ENCODE assay signal across 8 cellular contexts in genomic region chr15:76058714-76059319, GRCh38. TPM values are rescaled to one million over a fixed set of nuclear protein-coding genes. Genes with fewer than 3 reads are reported as not detected.
DNase-seq lines count a peak whose midpoint lies in the region; ATAC-seq, FAIRE-seq and TF ChIP-seq lines count a peak whose summit lies in the region.

No MANE protein-coding gene starts in this region.

- H3K4me3 ChIP-seq in BE2C (ENCODE audit: low read depth, low read length) (peak overlapping the region; percentile 52), RWPE2 (ENCODE audit: severe bottlenecking) (peak overlapping the region; percentile 55), colonic mucosa (peak overlapping the region; percentile 45), thoracic aorta (peak overlapping the region; percentile 77)

- peak; percentile 31; the same call in 1 of the 2 replicates for TF ChIP-seq CTCF in BE2C (IDR thresholded peaks at IDR 0.05; ENCODE audit: low read depth, low read length)
- peak; percentile 46 for TF ChIP-seq CTCF in RWPE2 (IDR thresholded peaks at IDR 0.05; ENCODE audit: poor library complexity, severe bottlenecking)
- no peak for TF ChIP-seq CTCF in colonic mucosa (IDR thresholded peaks at IDR 0.05)
- no peak for TF ChIP-seq CTCF in thoracic aorta (IDR thresholded peaks at IDR 0.05)

- H3K27me3 ChIP-seq in BE2C (peaks cover 88% of the 10 kb centered on the region), RWPE2 (ENCODE audit: insufficient read depth, poor library complexity, severe bottlenecking) (peaks cover 45% of the 10 kb centered on the region), colonic mucosa (peaks cover 23% of the 10 kb centered on the region), thoracic aorta (replicated peaks; ENCODE audit: insufficient read depth) (no peaks in the 10 kb centered on the region)

- H3K27me3 Mint-ChIP-seq in memory B cell: peaks cover 1% of the 10 kb centered on the region

- peak; percentile 49 for FAIRE-seq in GM19239 (lab: Jason Lieb, UNC)

- H3K27ac ChIP-seq in RWPE2 (ENCODE audit: poor library complexity, severe bottlenecking) (no peak overlapping the region), colonic mucosa (no peak overlapping the region), thoracic aorta (no peak overlapping the region)

- H3K27ac Mint-ChIP-seq in memory B cell: peak overlapping the region; percentile 43

- H3K9me3 Mint-ChIP-seq in memory B cell: no peaks in the 10 kb centered on the region

- H3K9me3 ChIP-seq in BE2C (no peaks in the 10 kb centered on the region), RWPE2 (ENCODE audit: severe bottlenecking) (no peaks in the 10 kb centered on the region), colonic mucosa (no peaks in the 10 kb centered on the region), thoracic aorta (no peaks in the 10 kb centered on the region)

- DNase-seq in BE2C (peak; percentile 21), GM19239 (ENCODE audit: insufficient read length, low spot score) (peak; percentile 26), RWPE2 (ENCODE audit: low spot score) (no peak), colonic mucosa (peak; percentile 20), memory B cell (ENCODE audit: low spot score in 2 of 2) (peak; percentile 4 to 15), thoracic aorta (ENCODE audit: low spot score) (no peak), epidermal melanocyte (ENCODE audit: insufficient read length, low spot score) (no peak)

- intact Hi-C loops in colonic mucosa (cut with DNase I): no loop called here

- no peak overlapping the region for H3K9ac ChIP-seq in colonic mucosa (ENCODE audit: low read depth in 2 of 2, low read length in 2 of 2)

- H3K4me3 Mint-ChIP-seq in memory B cell: peak overlapping the region; percentile 80

- ATAC-seq in RWPE2 (ENCODE audit: low read depth): peak; percentile 11; the same call in 2 of the 3 replicates
- no peak for ATAC-seq in memory B cell (ENCODE audit: low read depth)
- ATAC-seq in thoracic aorta (ENCODE audit: insufficient number of reproducible peaks, low FRiP score, low read depth): no peak
- no peak for ATAC-seq in GM19467 (IDR thresholded peaks at IDR 0.05; ENCODE audit: unreplicated experiment)

- no peaks in the 10 kb centered on the region for H3K36me3 Mint-ChIP-seq in memory B cell

- H3K4me1 Mint-ChIP-seq in memory B cell: peaks cover 24% of the 10 kb centered on the region

- no peaks in the 10 kb centered on the region for H3K36me3 ChIP-seq in BE2C
- no peaks in the 10 kb centered on the region for H3K36me3 ChIP-seq in RWPE2 (ENCODE audit: low read depth)
- H3K36me3 ChIP-seq in colonic mucosa: no peaks in the 10 kb centered on the region
- no peaks in the 10 kb centered on the region for H3K36me3 ChIP-seq in thoracic aorta

- H3K4me1 ChIP-seq in BE2C (no peaks in the 10 kb centered on the region; the same call in 1 of the 2 replicates), RWPE2 (ENCODE audit: insufficient read depth, poor library complexity, severe bottlenecking) (peaks cover 4% of the 10 kb centered on the region), colonic mucosa (no peaks in the 10 kb centered on the region), thoracic aorta (ENCODE audit: control insufficient read depth in 1 of 2, low read depth in 2 of 2) (peaks cover 9 to 11% of the 10 kb centered on the region in 2 donors)

RNA-seq across cellular contexts. Expression of gene TMEM266, which starts 1.0 kb away (rescaled TPM):
- polyA plus RNA-seq in BE2C (2012; ENCODE audit: insufficient read depth, insufficient read length, low read depth): 0.57 TPM
- total RNA-seq in colonic mucosa (not detected), thoracic aorta (not detected)

RNA-seq across cellular contexts. Expression of gene NRG4, which starts 46.6 kb away (rescaled TPM):
- 0.36 TPM for polyA plus RNA-seq in BE2C (2012; ENCODE audit: insufficient read depth, insufficient read length, low read depth)
- 1 to 10 TPM; 1.1 to 3.7 TPM for total RNA-seq in colonic mucosa
- total RNA-seq in thoracic aorta: not detected

Comparison
In these comparisons a context has a peak if more than half of its experiments do, and no peak if none do; other contexts are left out.
1. DNase-seq: peak in BE2C (single experiment), GM19239 (single experiment), colonic mucosa (single experiment) and memory B cell (2 of 2); none in RWPE2 (single experiment), thoracic aorta (single experiment) and epidermal melanocyte (single experiment).
2. CTCF ChIP-seq: peak in BE2C (single experiment) and RWPE2 (single experiment); none in colonic mucosa (single experiment) and thoracic aorta (single experiment).
3. Peak in every context shown above with its lines, with median percentiles within 50 percentile points of each other: H3K4me3 ChIP-seq.